ENCODE assay signal across 26 cellular contexts in genomic region chr2:224058048-224058775, GRCh38. TPM values are rescaled to one million over a fixed set of nuclear protein-coding genes. Genes with fewer than 3 reads are reported as not detected.
A peak's percentile ranks its signal among the peaks of the same experiment; 100 is the strongest.
DNase-seq lines count a peak whose midpoint lies in the region; ATAC-seq, FAIRE-seq and TF ChIP-seq lines count a peak whose summit lies in the region.
"Had no signal": no experiment of that assay in that cellular context is flagged by ENCODE, and none has a peak within 500 bp of the region (broad histone marks: within the 10 kb centered on the region; RNA-seq: fewer than 3 reads in every experiment).

No MANE protein-coding gene starts in this region.

- TF ChIP-seq CTCF in HepG2 (CRISPR knock-in tag; IDR thresholded peaks at IDR 0.05) (no peak), right lobe of liver (IDR thresholded peaks at IDR 0.05) (no peak), astrocyte of the cerebellum (IDR thresholded peaks at IDR 0.05; ENCODE audit: low read depth, low read length, missing control alignments) (peak; percentile 18), sigmoid colon (IDR thresholded peaks at IDR 0.05) (no peak)

- BruUV-seq in HepG2 (replicated peaks; lab: Mats Ljungman, UMichigan): no TSS peak

- POLR2A ChIA-PET in HepG2 (lab: Yijun Ruan, JAX): no interaction called here

- H3K9me3 ChIP-seq in HepG2 (ENCODE audit: low read length) (no peaks in the 10 kb centered on the region), right lobe of liver (no peaks in the 10 kb centered on the region), sigmoid colon (no peaks in the 10 kb centered on the region)

- H3K27ac ChIP-seq in HepG2 (ENCODE audit: extremely low read length, insufficient read depth, low read length): no peak overlapping the region
- no peak overlapping the region for H3K27ac ChIP-seq in right lobe of liver
- no peak overlapping the region for H3K27ac ChIP-seq in sigmoid colon

- H3K27me3 ChIP-seq in HepG2 (ENCODE audit: control insufficient read depth in 1 of 2, insufficient read depth in 2 of 2, low read length in 2 of 2) (peaks cover 0 to 12% of the 10 kb centered on the region in 2 experiments; a peak in 2 of 5 replicates), right lobe of liver (no peaks in the 10 kb centered on the region), sigmoid colon (no peaks in the 10 kb centered on the region)

- CTCF ChIA-PET in HepG2 (lab: Yijun Ruan, JAX; ENCODE audit: low intra/inter-chr PET ratio, low total read pairs): no interaction called here

- DNase-seq in HepG2 (ENCODE audit: low spot score) (no peak), right lobe of liver (no peak), astrocyte of the cerebellum (ENCODE audit: low read depth) (no peak), inferior parietal cortex (ENCODE audit: extremely low spot score) (peak; percentile 11), sigmoid colon (no peak), Kasumi-1 (lab: John Stamatoyannopoulos, UW) (no peak), EL (no peak)
- DNase-seq: ACHN; activated B cell treated with CpG ODN at 0.5 μM for 24 hours; activated CD4-positive, alpha-beta memory T cell treated with anti-CD3 and anti-CD28 coated beads for 36 hours; activated naive CD4-positive, alpha-beta T cell; aorta; CD4-positive, CD25-positive, alpha-beta regulatory T cell; KBM-7; mesenchymal stem cell; natural killer cell; NCI-H1092 treated with DMSO at 0.1 percent for 48 hours; NCI-H524; SHP77 treated with DMSO at 0.1 percent for 48 hours; stimulated activated CD4-positive, alpha-beta T cell treated with anti-CD3 and anti-CD28 coated beads, Interleukin-4, amount 100 ng/mL, for 24 hours; T-helper 17 cell had no signal

- H3K36me3 ChIP-seq in HepG2 (replicated peaks in 1 of 2; ENCODE audit: control insufficient read depth in 1 of 2, insufficient read depth in 2 of 2, low read length in 2 of 2) (no peaks in the 10 kb centered on the region), right lobe of liver (no peaks in the 10 kb centered on the region), sigmoid colon (no peaks in the 10 kb centered on the region)

- TF ChIP-seq EP300 in HepG2 (IDR thresholded peaks at IDR 0.05; ENCODE audit: low read depth in 2 of 2, low read length in 2 of 2): no peak
- no peak for TF ChIP-seq EP300 in HepG2 (CRISPR knock-in tag; IDR thresholded peaks at IDR 0.05; ENCODE audit: borderline replicate concordance)
- no peak for TF ChIP-seq EP300 in sigmoid colon (IDR thresholded peaks at IDR 0.05)

- no peak overlapping the region for H3K4me2 ChIP-seq in HepG2 (ENCODE audit: low read depth, low read length)

- peak; percentile 66 for ATAC-seq in HepG2
- no peak for ATAC-seq in right lobe of liver
- no peak for ATAC-seq in HG03354 (IDR thresholded peaks at IDR 0.05; ENCODE audit: poor library complexity, severe bottlenecking, unreplicated experiment)
- ATAC-seq: natural killer cell, T-helper 17 cell had no signal

- no peaks in the 10 kb centered on the region for H3K79me2 ChIP-seq in HepG2 (ENCODE audit: insufficient read depth, low read length)

- intact Hi-C loops in HepG2 (cut with micrococcal nuclease; ENCODE audit: unreplicated experiment): loop anchor here (1.0 kb wide), 1 partner anchor 32 kb away; no protein-coding TSS in a partner anchor
- intact Hi-C loops in right lobe of liver (cut with DNase I): no loop called here
- intact Hi-C loops in sigmoid colon (cut with DNase I): no loop called here

- no peak overlapping the region for H3K9ac ChIP-seq in HepG2 (ENCODE audit: insufficient read depth, low read depth, low read length)

- no peaks in the 10 kb centered on the region for H4K20me1 ChIP-seq in HepG2 (ENCODE audit: insufficient read depth, low read length)

- in situ Hi-C loops in HepG2 (cut with HindIII; ENCODE audit: extremely low pct_ligation_motif_present, low pct_unique_long_range_greater_than_20kb): no loop called here
- in situ Hi-C loops in astrocyte of the cerebellum (cut with HindIII; ENCODE audit: low sequenced_read_pairs): no loop called here

- H3K4me3 ChIP-seq in HepG2 (replicated peaks in 1 of 3; ENCODE audit: insufficient read depth in 1 of 3, low read depth in 2 of 3, low read length in 3 of 3): no peak overlapping the region
- no peak overlapping the region for H3K4me3 ChIP-seq in right lobe of liver
- H3K4me3 ChIP-seq in astrocyte of the cerebellum (ENCODE audit: low read depth, low read length): no peak overlapping the region
- H3K4me3 ChIP-seq in sigmoid colon: no peak overlapping the region

- whole genome bisulfite sequencing in HepG2 (ENCODE audit: low lambda C conversion rate): 7% methylated on average over 2 of the region's 2 CpGs
- 10% methylated on average over 1 of the region's 2 CpGs for WGBS in right lobe of liver (ENCODE audit: insufficient coverage, low coverage, low lambda C conversion rate, missing lambda C conversion rate)
- WGBS in sigmoid colon, 2 donors: 80 to 83% methylated on average over 2 of the region's 2 CpGs

- 0 out of 2 replicates have a peak, but pooled peaks cover 5% of the 10 kb centered on the region for H3K4me1 ChIP-seq in HepG2 (ENCODE audit: insufficient read depth, low read length)
- no peaks in the 10 kb centered on the region for H3K4me1 ChIP-seq in right lobe of liver
- H3K4me1 ChIP-seq in sigmoid colon: no peaks in the 10 kb centered on the region

- TF ChIP-seq POLR2A in HepG2 (IDR thresholded peaks at IDR 0.05; ENCODE audit: insufficient read depth in 1 of 2, low read depth in 2 of 2, low read length in 2 of 2): no peak
- TF ChIP-seq POLR2A in right lobe of liver (IDR thresholded peaks at IDR 0.05): no peak
- TF ChIP-seq POLR2A in sigmoid colon (IDR thresholded peaks at IDR 0.05): no peak

- no peak for TF ChIP-seq RAD21 in HepG2 (CRISPR knock-in tag; IDR thresholded peaks at IDR 0.05)

- H2AFZ ChIP-seq in HepG2 (ENCODE audit: low read length): no peak overlapping the region

- FAIRE-seq in HepG2 (lab: Jason Lieb, UNC): no peak
- FAIRE-seq: colon, endometrium, GM12891, urothelium cell line had no signal

TF ChIP-seq in HepG2, 621 proteins besides CTCF, POLR2A, EP300 and RAD21 (continues in another document):
- TF ChIP-seq STAG1 (CRISPR knock-in tag; IDR thresholded peaks at IDR 0.05) (peak; percentile 62), MBD4 (IDR thresholded peaks at IDR 0.05; ENCODE audit: borderline replicate concordance, low read length) (no peak), IRF9 (CRISPR knock-in tag; IDR thresholded peaks at IDR 0.05; ENCODE audit: borderline replicate concordance) (no peak), KDM6A (CRISPR knock-in tag; IDR thresholded peaks at IDR 0.05; ENCODE audit: low read depth) (no peak), ZMYM3 (CRISPR knock-in tag; IDR thresholded peaks at IDR 0.05) (no peak), TBX3 (IDR thresholded peaks at IDR 0.05; ENCODE audit: borderline replicate concordance) (no peak), ZNF772 (CRISPR knock-in tag; IDR thresholded peaks at IDR 0.05) (no peak), ARID3A (IDR thresholded peaks at IDR 0.05; ENCODE audit: low read depth, low read length) (0 out of 2 replicates have a peak, but pooled peaks have one; percentile 17), FOXA1 (IDR thresholded peaks at IDR 0.05) (no peak), FOXA1 (CRISPR knock-in tag; IDR thresholded peaks at IDR 0.05) (no peak)

RNA-seq across cellular contexts. Expression of gene SERPINE2, which starts 19.1 kb away (rescaled TPM):
- 5.5 and 7.9 TPM in 2 replicates for total RNA-seq in HepG2 (2016; rRNA removed; fragmentation: Illumina TruSeq; extraction: Trizol)
- total RNA-seq in HepG2 (2016; cell fraction: cytosol; rRNA removed; fragmentation: Illumina TruSeq; extraction: Trizol; ENCODE audit: low read depth): 3.0 and 3.9 TPM in 2 replicates
- total RNA-seq in HepG2 (2016; cell fraction: insoluble cytoplasmic fraction; rRNA removed; fragmentation: Illumina TruSeq; extraction: Trizol): 5.1 and 8.6 TPM in 2 replicates
- 2.8 and 3.4 TPM in 2 replicates for total RNA-seq in HepG2 (2016; cell fraction: membrane; rRNA removed; fragmentation: Illumina TruSeq; extraction: Trizol)
- total RNA-seq in HepG2 (2016; cell fraction: nucleus; rRNA removed; fragmentation: Illumina TruSeq; extraction: Trizol): 14.0 and 14.4 TPM in 2 replicates
- polyA plus RNA-seq in HepG2 (2011; rRNA removed): 18.1 and 24.3 TPM in 2 replicates
- 15.4 and 23.2 TPM in 2 replicates for polyA plus RNA-seq in HepG2 (2011; cell fraction: cytosol; rRNA removed)
- polyA plus RNA-seq in HepG2 (2011; cell fraction: nucleus; rRNA removed): 27.2 and 31.6 TPM in 2 replicates
- polyA plus RNA-seq in HepG2 (2012): 41.2 and 105 TPM in 2 replicates
- 1.3 and 1.5 TPM in 2 replicates for polyA plus RNA-seq in HepG2 (2016; cell fraction: cytosol; fragmentation: Illumina TruSeq; extraction: Trizol; ENCODE audit: low read depth)
- polyA plus RNA-seq in HepG2 (2016; cell fraction: insoluble cytoplasmic fraction; fragmentation: Illumina TruSeq; extraction: Trizol; ENCODE audit: low read depth): 5.2 and 7.0 TPM in 2 replicates
- 3.2 and 3.5 TPM in 2 replicates for polyA plus RNA-seq in HepG2 (2016; cell fraction: membrane; fragmentation: Illumina TruSeq; extraction: Trizol; ENCODE audit: low read depth)
- polyA plus RNA-seq in HepG2 (2016; cell fraction: nucleus; fragmentation: Illumina TruSeq; extraction: Trizol; ENCODE audit: insufficient read depth, low read depth): 24.9 and 28.8 TPM in 2 replicates
- 1.8 and 14.9 TPM in 2 replicates for polyA minus RNA-seq in HepG2 (2011; rRNA and poly(A)+ RNA removed; ENCODE audit: low replicate concordance)
- 11.7 and 23.7 TPM in 2 replicates for polyA minus RNA-seq in HepG2 (2011; cell fraction: cytosol; rRNA and poly(A)+ RNA removed)
- 15.5 and 22.8 TPM in 2 replicates for polyA minus RNA-seq in HepG2 (2011; cell fraction: nucleus; rRNA and poly(A)+ RNA removed)
- total RNA-seq in right lobe of liver: 1 to 10 TPM; 1.2 to 5.1 (median 2.1) TPM
- total RNA-seq in sigmoid colon: 10 to 100 TPM in 2 of 4 donors, 1 to 10 TPM in 2; 6.9 to 31.9 (median 9.6) TPM
- polyA plus RNA-seq in sigmoid colon: 10 to 100 TPM in 1 of 3 donors, 1 to 10 TPM in 2; 3.6 to 15.0 (median 7.2) TPM
